16 cellular contexts compared by ENCODE assay signal in the genomic region with DNA sequence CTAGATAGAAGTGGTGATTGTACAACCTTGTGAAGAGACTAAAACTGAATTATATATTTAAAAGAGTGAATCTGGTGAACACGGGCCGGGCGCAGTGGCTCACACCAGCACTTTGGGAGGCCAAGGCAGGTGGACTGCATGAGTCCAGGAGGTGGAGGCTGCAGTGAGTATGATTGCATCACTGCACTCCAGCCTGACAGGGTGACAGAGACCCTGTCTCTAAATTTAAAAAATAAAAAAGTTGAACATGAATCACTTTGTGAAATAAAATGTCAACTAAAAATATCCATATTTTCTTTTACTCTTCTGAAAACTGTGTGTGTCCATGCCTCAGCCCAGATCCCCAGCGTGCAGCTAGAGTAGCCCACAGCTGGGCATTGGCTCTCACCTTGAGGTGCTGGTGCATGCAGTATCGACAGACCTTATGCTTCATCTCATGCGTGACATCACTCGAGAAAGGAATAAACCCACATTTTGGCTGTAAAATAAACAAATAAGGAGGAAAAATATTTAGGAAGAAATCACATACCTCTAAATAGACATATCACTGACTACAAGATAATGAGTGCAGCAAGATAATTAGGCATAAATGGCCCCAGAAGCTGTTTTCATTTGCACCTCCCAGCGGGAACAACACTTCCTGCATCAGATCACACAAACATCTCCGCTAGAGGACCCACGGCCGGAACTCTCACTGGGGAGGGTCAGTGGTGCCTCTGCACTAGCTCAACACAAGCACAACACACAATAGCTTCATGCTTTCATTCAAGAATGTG.
"Had no signal": no experiment of that assay in that cellular context is flagged by ENCODE, and none has a peak within 500 bp of the region (broad histone marks: within the 10 kb centered on the region; RNA-seq: fewer than 3 reads in every experiment).

No MANE protein-coding gene starts in this region.

- H3K4me3 ChIP-seq: cardiac muscle cell, psoas muscle, SJSA1 had no signal

- H3K27ac ChIP-seq: cardiac muscle cell, psoas muscle, SJSA1 had no signal

- H3K9me3 ChIP-seq: psoas muscle, SJSA1 had no signal

- DNase-seq: activated CD4-positive, alpha-beta T cell treated with anti-CD3 and anti-CD28 coated beads, Interleukin-2, amount 10 ng/mL, durations not matched to agents 24 days and 14 days; activated CD4-positive, CD25-positive, alpha-beta regulatory T cell; activated CD8-positive, alpha-beta T cell treated with anti-CD3 and anti-CD28 coated beads, Interleukin-2, amount 10 ng/mL, durations not matched to agents 7 days and 5 days; activated naive CD4-positive, alpha-beta T cell treated with anti-CD3 and anti-CD28 coated beads, Interleukin-2, amount 50 U/mL, for 16 hours; foreskin fibroblast; glutamatergic neuron; left ventricle myocardium superior; mesendoderm; occipital lobe; psoas muscle; stimulated activated CD4-positive, alpha-beta T cell treated with anti-CD3 and anti-CD28 coated beads, Interleukin-2, amount 100 ng/mL, for 48 hours; stimulated activated naive CD4-positive, alpha-beta T cell; trophoblast cell had no signal

- FAIRE-seq: endothelial cell of umbilical vein had no signal

- H3K27me3 ChIP-seq: cardiac muscle cell, SJSA1 had no signal

- H3K4me1 ChIP-seq: psoas muscle had no signal

- ATAC-seq: left ventricle myocardium superior, psoas muscle had no signal
